In the genomic region with DNA sequence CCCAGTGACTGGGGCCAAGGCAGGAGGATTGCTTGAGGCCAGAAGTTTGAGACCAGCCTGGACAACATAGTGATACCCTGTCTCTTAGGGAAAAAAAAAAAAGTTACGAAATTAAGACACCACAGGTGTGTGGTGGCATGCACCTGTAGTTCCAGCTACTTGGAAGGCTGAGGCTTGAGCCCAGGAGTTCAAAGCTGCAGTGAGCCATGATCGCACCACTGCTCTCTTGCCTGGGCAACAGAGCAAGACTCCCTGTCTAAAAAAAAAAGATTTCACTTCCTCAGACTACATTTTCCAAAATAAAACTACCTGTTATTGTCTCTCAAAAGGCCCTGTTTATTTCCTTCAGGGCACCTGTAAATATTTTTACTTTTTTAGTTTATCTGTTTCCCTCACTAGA, we compare ENCODE assay signal across 19 cellular contexts. TPM values are rescaled to one million over a fixed set of nuclear protein-coding genes. Genes with fewer than 3 reads are reported as not detected.
DNase-seq lines count a peak whose midpoint lies in the region; ATAC-seq, FAIRE-seq and TF ChIP-seq lines count a peak whose summit lies in the region.
"Had no signal": no experiment of that assay in that cellular context is flagged by ENCODE, and none has a peak within 500 bp of the region (broad histone marks: within the 10 kb centered on the region; RNA-seq: fewer than 3 reads in every experiment).

No MANE protein-coding gene starts in this region.

- TF ChIP-seq POLR2A in K562 (conservative IDR thresholded peaks at IDR 0.05) = no peak

- ATAC-seq in K562 (no peak), omental fat pad (ENCODE audit: low FRiP score) (no peak)
- ATAC-seq in stimulated activated naive B cell treated with anti-CD40 and anti-IgM and Interleukin-4, amounts not matched to agents 10 μg/mL and 1 μg/mL and 100 μg/mL, for 72 hours (replicated peaks) = no peak
- ATAC-seq: activated naive CD4-positive, alpha-beta T cell treated with anti-CD3 and anti-CD28 coated beads, Interleukin-2, amount 50 U/mL, for 72 hours; HCT116; sciatic nerve had no signal

- CTCF ChIA-PET in K562 (lab: Yijun Ruan, JAX; ENCODE audit: low intra/inter-chr PET ratio) = no interaction called here

- H3K9ac ChIP-seq in KMS-11 = no peak overlapping the region
- no peak overlapping the region for H3K9ac ChIP-seq in K562 (ENCODE audit: insufficient read depth in 1 of 2, low read depth in 2 of 2, low read length in 2 of 2)

- no peak for TF ChIP-seq RAD21 in K562 (CRISPR knock-in tag; conservative IDR thresholded peaks at IDR 0.05 in 1 of 2, IDR thresholded peaks at IDR 0.05 in 1 of 2)

- no peak for TF ChIP-seq CTCF in KMS-11 (conservative IDR thresholded peaks at IDR 0.05; ENCODE audit: low read depth, low read length)
- no peak for TF ChIP-seq CTCF in K562 (IDR thresholded peaks at IDR 0.05 in 2 of 3, conservative IDR thresholded peaks at IDR 0.05 in 1 of 3; ENCODE audit: insufficient read depth in 2 of 3, low read depth in 1 of 3, low read length in 3 of 3)
- no peak for TF ChIP-seq CTCF in omental fat pad (IDR thresholded peaks at IDR 0.05)

- in situ Hi-C loops in K562 (cut with MboI) = no loop called here

- H3K27ac ChIP-seq in KMS-11 (no peak overlapping the region), K562 (ENCODE audit: extremely low read depth, low read depth, low read length) (no peak overlapping the region)
- H3K27ac ChIP-seq: 22Rv1 had no signal

- peak overlapping the region; percentile 27 for H3K27ac Mint-ChIP-seq in T-helper 1 cell treated with Interleukin-12 subunit alpha and Interleukin-12 subunit beta and Interleukin-4 antibody, amounts not matched to agents 30 μg/mL and 1 μg/mL, for 36 hours
- H3K27ac Mint-ChIP-seq in stimulated activated naive B cell treated with anti-CD40 and anti-IgM and Interleukin-4, amounts not matched to agents 10 μg/mL and 1 μg/mL and 100 μg/mL, for 72 hours = peak overlapping the region; percentile 79

- H3K27me3 ChIP-seq in KMS-11 (ENCODE audit: insufficient read depth, low read depth) = no peaks in the 10 kb centered on the region
- H3K27me3 ChIP-seq in K562 (ENCODE audit: control insufficient read depth in 2 of 2, insufficient read depth in 2 of 2, low read length in 2 of 2) = no peaks in the 10 kb centered on the region

- TF ChIP-seq EP300 in K562 (IDR thresholded peaks at IDR 0.05; ENCODE audit: low read length) = no peak

- no peaks in the 10 kb centered on the region for H3K9me3 Mint-ChIP-seq in T-helper 1 cell treated with Interleukin-12 subunit alpha and Interleukin-12 subunit beta and Interleukin-4 antibody, amounts not matched to agents 30 μg/mL and 1 μg/mL, for 36 hours
- H3K9me3 Mint-ChIP-seq in stimulated activated naive B cell treated with anti-CD40 and anti-IgM and Interleukin-4, amounts not matched to agents 10 μg/mL and 1 μg/mL and 100 μg/mL, for 72 hours = no peaks in the 10 kb centered on the region
- H3K9me3 Mint-ChIP-seq: activated naive CD4-positive, alpha-beta T cell treated with anti-CD3 and anti-CD28 coated beads, Interleukin-2, amount 50 U/mL, for 72 hours; CD4-positive, alpha-beta memory T cell; neural crest cell had no signal

- H2AFZ ChIP-seq in KMS-11 (ENCODE audit: low read depth) = no peak overlapping the region
- no peak overlapping the region for H2AFZ ChIP-seq in K562 (ENCODE audit: low read depth, low read length)

- BruUV-seq in K562 (replicated peaks; lab: Mats Ljungman, UMichigan) = no TSS peak

- H4K20me1 ChIP-seq in KMS-11 (ENCODE audit: insufficient read depth) = no peaks in the 10 kb centered on the region
- no peaks in the 10 kb centered on the region; the same call in 1 of the 2 replicates for H4K20me1 ChIP-seq in K562 (replicated peaks; ENCODE audit: control insufficient read depth, insufficient read depth, low read length)

- POLR2A ChIA-PET in K562 (lab: Yijun Ruan, JAX) = interaction anchor here (0.7 to 9.7 kb wide), 5 partner anchors 8 to 1154 kb away, joined by 3 to 315 read pairs (median 3); partner anchors contain the start of gene LSM10

- H3K36me3 ChIP-seq in KMS-11 (ENCODE audit: insufficient read depth) (no peaks in the 10 kb centered on the region), K562 (ENCODE audit: control insufficient read depth, insufficient read depth, low read length) (peaks cover 62% of the 10 kb centered on the region)

- H3K9me1 ChIP-seq in K562 (ENCODE audit: control insufficient read depth, insufficient read depth, low read length) = peaks cover 5% of the 10 kb centered on the region

- H3K36me3 Mint-ChIP-seq in T-helper 1 cell treated with Interleukin-12 subunit alpha and Interleukin-12 subunit beta and Interleukin-4 antibody, amounts not matched to agents 30 μg/mL and 1 μg/mL, for 36 hours (ENCODE audit: low read depth) = peaks cover 30% of the 10 kb centered on the region
- peaks cover 29 to 38% of the 10 kb centered on the region in 2 donors for H3K36me3 Mint-ChIP-seq in stimulated activated naive B cell treated with anti-CD40 and anti-IgM and Interleukin-4, amounts not matched to agents 10 μg/mL and 1 μg/mL and 100 μg/mL, for 72 hours
- H3K36me3 Mint-ChIP-seq: activated naive CD4-positive, alpha-beta T cell treated with anti-CD3 and anti-CD28 coated beads, Interleukin-2, amount 50 U/mL, for 72 hours had no signal

- H3K4me1 Mint-ChIP-seq in T-helper 1 cell treated with Interleukin-12 subunit alpha and Interleukin-12 subunit beta and Interleukin-4 antibody, amounts not matched to agents 30 μg/mL and 1 μg/mL, for 36 hours (ENCODE audit: low read depth) = peaks cover 26% of the 10 kb centered on the region
- H3K4me1 Mint-ChIP-seq in stimulated activated naive B cell treated with anti-CD40 and anti-IgM and Interleukin-4, amounts not matched to agents 10 μg/mL and 1 μg/mL and 100 μg/mL, for 72 hours = peaks cover 52 to 74% of the 10 kb centered on the region in 2 donors

- no peak overlapping the region for H3K4me3 Mint-ChIP-seq in T-helper 1 cell treated with Interleukin-12 subunit alpha and Interleukin-12 subunit beta and Interleukin-4 antibody, amounts not matched to agents 30 μg/mL and 1 μg/mL, for 36 hours
- peak overlapping the region; percentile 6 to 8 for H3K4me3 Mint-ChIP-seq in stimulated activated naive B cell treated with anti-CD40 and anti-IgM and Interleukin-4, amounts not matched to agents 10 μg/mL and 1 μg/mL and 100 μg/mL, for 72 hours
- H3K4me3 Mint-ChIP-seq: CD4-positive, alpha-beta memory T cell; neural crest cell had no signal

- peaks cover 37% of the 10 kb centered on the region for H3K4me1 ChIP-seq in KMS-11 (ENCODE audit: low read depth, poor library complexity, severe bottlenecking)
- peaks cover 16 to 17% of the 10 kb centered on the region in 2 experiments for H3K4me1 ChIP-seq in K562 (replicated peaks in 1 of 2; ENCODE audit: control insufficient read depth in 2 of 2, insufficient read depth in 2 of 2, low read length in 2 of 2)

- H3K79me2 ChIP-seq in KMS-11 (ENCODE audit: insufficient read depth, low read depth) (no peaks in the 10 kb centered on the region; the same call in 1 of the 2 replicates), K562 (ENCODE audit: control insufficient read depth, insufficient read depth, low read length) (peaks cover 17% of the 10 kb centered on the region)

- intact Hi-C loops in K562 (cut with micrococcal nuclease) = no loop called here

- H3K4me3 ChIP-seq in KMS-11 (IDR thresholded peaks at IDR 0.05; ENCODE audit: insufficient read depth, low read depth, low read length) (no peak overlapping the region), K562 (no peak overlapping the region)

- WGBS in K562 (ENCODE audit: insufficient coverage, low coverage, missing lambda C conversion rate) = 64% methylated on average over 2 of the region's 2 CpGs

- H3K4me2 ChIP-seq in KMS-11 (peak overlapping the region; percentile 3; the same call in 1 of the 2 replicates), K562 (ENCODE audit: insufficient read depth, low read length) (no peak overlapping the region)

- no peak for DNase-seq in T-helper 1 cell
- DNase-seq in K562 (ENCODE audit: extremely low read depth in 1 of 4, low spot score in 3 of 4) = no peak
- DNase-seq in stimulated activated naive B cell treated with anti-CD40 and anti-IgM and Interleukin-4, amounts not matched to agents 10 μg/mL and 1 μg/mL and 100 μg/mL, for 72 hours = no peak
- DNase-seq in activated gamma-delta T cell treated with Interleukin-2 at 50 U/mL for 16 hours = no peak
- DNase-seq in omental fat pad (ENCODE audit: low spot score) = no peak
- DNase-seq in CD1c-positive myeloid dendritic cell (ENCODE audit: extremely low spot score) = no peak
- DNase-seq: CD4-positive, alpha-beta memory T cell; central memory CD4-positive, alpha-beta T cell; mammary epithelial cell; NK-92 treated with Interleukin-12 subunit alpha and Interleukin-12 subunit beta, amount 100 ng/mL, for 24 hours; stimulated activated CD4-positive, alpha-beta T cell treated with anti-CD3 and anti-CD28 coated beads, Interleukin-4, amount 100 ng/mL, for 4 hours had no signal

- H3K27me3 Mint-ChIP-seq in T-helper 1 cell treated with Interleukin-12 subunit alpha and Interleukin-12 subunit beta and Interleukin-4 antibody, amounts not matched to agents 30 μg/mL and 1 μg/mL, for 36 hours (ENCODE audit: low read depth) = no peaks in the 10 kb centered on the region
- no peaks in the 10 kb centered on the region for H3K27me3 Mint-ChIP-seq in stimulated activated naive B cell treated with anti-CD40 and anti-IgM and Interleukin-4, amounts not matched to agents 10 μg/mL and 1 μg/mL and 100 μg/mL, for 72 hours
- H3K27me3 Mint-ChIP-seq: CD4-positive, alpha-beta memory T cell had no signal

- H3K9me3 ChIP-seq in K562 (replicated peaks; ENCODE audit: control insufficient read depth, insufficient read depth, low read depth, low read length) = no peaks in the 10 kb centered on the region

- no peak for FAIRE-seq in K562 (lab: Jason Lieb, UNC)
- FAIRE-seq: endothelial cell of umbilical vein had no signal

RNA-seq across cellular contexts. Expression of gene STK40, which starts 4.7 kb away (rescaled TPM):
- 24.8 and 55.6 TPM in 2 replicates for total RNA-seq in K562 (2011; cell fraction: chromatin; rRNA removed; ENCODE audit: low replicate concordance)
- total RNA-seq in K562 (2011; cell fraction: nucleolus; rRNA removed) = 29.2 and 31.0 TPM in 2 replicates
- 30.9 and 40.1 TPM in 2 replicates for total RNA-seq in K562 (2011; cell fraction: nucleoplasm; rRNA removed)
- total RNA-seq in K562 (2014; rRNA removed) = 39.1 and 55.1 TPM in 2 replicates
- 18.5 and 22.8 TPM in 2 replicates for total RNA-seq in K562 (2014; rRNA removed; fragmentation: Illumina TruSeq; extraction: Trizol)
- 27.1 and 27.6 TPM in 2 replicates for total RNA-seq in K562 (2015; rRNA removed; fragmentation: Illumina TruSeq; extraction: Trizol)
- total RNA-seq in K562 (2021) = 90.1 and 94.3 TPM in 2 replicates
- polyA plus RNA-seq in K562 (2011; rRNA removed) = 57.8 and 73.8 TPM in 2 replicates
- 46.1 and 62.2 TPM in 2 replicates for polyA plus RNA-seq in K562 (2011; cell fraction: cytosol; rRNA removed)
- 37.6 and 46.3 TPM in 2 replicates for polyA plus RNA-seq in K562 (2011; cell fraction: nucleus; rRNA removed)
- polyA plus RNA-seq in K562 (2012) = 62.9 and 132 TPM in 2 replicates
- 62.9 and 78.0 TPM in 2 replicates for polyA plus RNA-seq in K562 (2014; fragmentation: Illumina TruSeq; extraction: Trizol)
- polyA plus RNA-seq in K562 (2014; fragmentation: Nextera tagmentation; extraction: Ambion mirVana) = 1 to 10 TPM in 1 of 2 experiments, under 1 TPM in 1; 0.69 to 1.7 TPM
- polyA plus RNA-seq in K562 (2014; rRNA removed) = 59.0 and 63.1 TPM in 2 replicates
- polyA minus RNA-seq in K562 (2011; rRNA and poly(A)+ RNA removed) = 49.4 and 58.5 TPM in 2 replicates
- 25.9 and 28.4 TPM in 2 replicates for polyA minus RNA-seq in K562 (2011; cell fraction: cytosol; rRNA and poly(A)+ RNA removed)
- 9.8 and 13.2 TPM in 2 replicates for polyA minus RNA-seq in K562 (2011; cell fraction: nucleus; rRNA and poly(A)+ RNA removed)
- total RNA-seq in omental fat pad = 10 to 100 TPM; 36.1 to 75.5 (median 47.3) TPM

RNA-seq across cellular contexts. Expression of gene LSM10, which starts 7.3 kb away (rescaled TPM):
- total RNA-seq in K562 (2011; cell fraction: chromatin; rRNA removed; ENCODE audit: low replicate concordance) = 20.5 and 63.8 TPM in 2 replicates
- 55.5 and 59.9 TPM in 2 replicates for total RNA-seq in K562 (2011; cell fraction: nucleolus; rRNA removed)
- 40.9 and 45.8 TPM in 2 replicates for total RNA-seq in K562 (2011; cell fraction: nucleoplasm; rRNA removed)
- total RNA-seq in K562 (2014; rRNA removed) (68.9 and 94.6 TPM in 2 replicates), K562 (2014; rRNA removed; fragmentation: Illumina TruSeq; extraction: Trizol) (9.8 and 13.2 TPM in 2 replicates), K562 (2015; rRNA removed; fragmentation: Illumina TruSeq; extraction: Trizol) (21.8 and 23.3 TPM in 2 replicates), K562 (2021) (85.7 and 88.0 TPM in 2 replicates), omental fat pad (10 to 100 TPM; 28.7 to 57.8 (median 38.3) TPM)
- polyA plus RNA-seq in K562 (2011; rRNA removed) (91.4 and 95.2 TPM in 2 replicates), K562 (2014; fragmentation: Illumina TruSeq; extraction: Trizol) (122 and 153 TPM in 2 replicates), K562 (2014; fragmentation: Nextera tagmentation; extraction: Ambion mirVana) (10 to 100 TPM; 34.8 to 56.9 TPM), K562 (2014; rRNA removed) (146 and 168 TPM in 2 replicates)
- 111 and 190 TPM in 2 replicates for polyA plus RNA-seq in K562 (2011; cell fraction: cytosol; rRNA removed)
- 44.9 and 48.3 TPM in 2 replicates for polyA plus RNA-seq in K562 (2011; cell fraction: nucleus; rRNA removed)
- 91.2 and 105 TPM in 2 replicates for polyA plus RNA-seq in K562 (2012)
- polyA minus RNA-seq in K562 (2011; rRNA and poly(A)+ RNA removed) = 26.2 and 41.8 TPM in 2 replicates
- polyA minus RNA-seq in K562 (2011; cell fraction: cytosol; rRNA and poly(A)+ RNA removed) = 26.6 and 38.0 TPM in 2 replicates
- 17.1 and 23.5 TPM in 2 replicates for polyA minus RNA-seq in K562 (2011; cell fraction: nucleus; rRNA and poly(A)+ RNA removed)

RNA-seq across cellular contexts. Expression of gene OSCP1, which starts 59.8 kb away (rescaled TPM):
- total RNA-seq in K562 (2011; cell fraction: chromatin; rRNA removed; ENCODE audit: low replicate concordance) = 0.74 TPM in 1 of 2 replicates, not detected in the other
- total RNA-seq in K562 (2011; cell fraction: nucleolus; rRNA removed) = not detected in 2 replicates
- total RNA-seq in K562 (2011; cell fraction: nucleoplasm; rRNA removed) = not detected in 2 replicates
- total RNA-seq in K562 (2014; rRNA removed) (0.36 TPM in 1 of 2 replicates, not detected in the other), K562 (2014; rRNA removed; fragmentation: Illumina TruSeq; extraction: Trizol) (not detected in 2 replicates), K562 (2015; rRNA removed; fragmentation: Illumina TruSeq; extraction: Trizol) (0.40 TPM in 1 of 2 replicates, not detected in the other), K562 (2021) (not detected in 2 replicates), omental fat pad (1 to 10 TPM; 5.0 to 7.2 (median 6.6) TPM)
- polyA plus RNA-seq in K562 (2011; rRNA removed) (0.12 and 0.15 TPM in 2 replicates), K562 (2014; fragmentation: Illumina TruSeq; extraction: Trizol) (0.22 and 0.30 TPM in 2 replicates), K562 (2014; fragmentation: Nextera tagmentation; extraction: Ambion mirVana) (not detected), K562 (2014; rRNA removed) (not detected in 2 replicates)
- polyA plus RNA-seq in K562 (2011; cell fraction: cytosol; rRNA removed) = 0.35 TPM in 1 of 2 replicates, not detected in the other
- polyA plus RNA-seq in K562 (2011; cell fraction: nucleus; rRNA removed) = 0.46 TPM in 1 of 2 replicates, not detected in the other
- 0.42 and 0.50 TPM in 2 replicates for polyA plus RNA-seq in K562 (2012)
- polyA minus RNA-seq in K562 (2011; rRNA and poly(A)+ RNA removed) = not detected in 2 replicates
- not detected in 2 replicates for polyA minus RNA-seq in K562 (2011; cell fraction: cytosol; rRNA and poly(A)+ RNA removed)
- polyA minus RNA-seq in K562 (2011; cell fraction: nucleus; rRNA and poly(A)+ RNA removed) = 0.33 TPM in 1 of 2 replicates, not detected in the other
